ENCODE assay signal across 8 cellular contexts in the genomic region with DNA sequence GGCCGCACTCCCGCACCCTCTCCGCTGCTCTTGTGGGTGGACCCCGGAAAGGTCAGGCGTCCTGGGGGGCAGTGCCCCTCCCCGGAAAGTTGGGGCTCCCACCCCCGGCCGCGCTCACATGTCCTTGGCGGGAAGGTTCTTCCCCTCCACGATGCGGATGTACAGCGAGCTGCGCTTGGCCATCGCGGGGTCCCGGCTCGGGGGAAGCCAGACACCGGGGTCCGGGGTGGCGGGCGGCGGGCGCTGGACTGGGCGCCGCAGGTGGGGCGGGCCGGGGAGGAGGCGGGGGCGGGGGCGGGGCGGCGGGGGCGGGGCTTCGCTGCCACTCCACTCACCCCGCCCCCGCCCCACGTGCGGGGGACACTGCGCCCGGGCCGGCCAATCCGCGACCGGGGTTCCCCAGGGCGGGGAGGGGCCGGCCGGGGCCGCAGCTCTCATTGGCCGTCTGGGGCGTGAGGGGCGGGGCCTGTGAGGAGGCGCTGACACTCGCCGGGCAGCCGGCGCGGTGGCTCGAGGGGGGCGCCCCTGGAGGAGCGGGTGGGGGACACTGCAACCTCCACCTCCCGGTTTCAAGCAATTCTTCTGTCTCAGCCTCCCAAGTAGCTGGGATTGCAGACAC. TPM values are rescaled to one million over a fixed set of nuclear protein-coding genes. Genes with fewer than 3 reads are reported as not detected.
A peak's percentile ranks its signal among the peaks of the same experiment; 100 is the strongest.
DNase-seq lines count a peak whose midpoint lies in the region; ATAC-seq, FAIRE-seq and TF ChIP-seq lines count a peak whose summit lies in the region.
"Not testable (repeated sequence)": the region's sequence is repeated elsewhere in the genome, so short reads cannot be mapped to it uniquely, and the experiment has no call there.

A gene (minus strand): TSS at position 250 of the 619 bp plus-strand sequence. CDS start 67 bp downstream, at position 183.

- not testable (repeated sequence) for TF ChIP-seq POLR2A in NB4 (IDR thresholded peaks at IDR 0.05; ENCODE audit: extremely low read depth, insufficient read length); right lobe of liver (IDR thresholded peaks at IDR 0.05)

- FAIRE-seq in small intestine (lab: Jason Lieb, UNC), result not testable (repeated sequence)

- not testable (repeated sequence) for DNase-seq in AG10803 (ENCODE audit: low read depth)
- DNase-seq in NB4 (ENCODE audit: low read depth), result peak; percentile 36
- DNase-seq in activated CD8-positive, alpha-beta memory T cell treated with anti-CD3 and anti-CD28 coated beads, Interleukin-2, amount 50 U/mL, for 4 hours, result peak; percentile 49
- DNase-seq in effector memory CD4-positive, alpha-beta T cell, result peak in 2 of 3 donors; percentile 25 to 27
- peak; percentile 58 to 71 (median 67) for DNase-seq in right lobe of liver
- DNase-seq in small intestine, result peak; percentile 8

- intact Hi-C loops in right lobe of liver (cut with DNase I), result not testable (repeated sequence)

- H3K4me3 ChIP-seq in AG10803 (ENCODE audit: low read length), result peak within 1 kb of the TSS; percentile 50
- not testable (repeated sequence) for H3K4me3 ChIP-seq in NB4 (ENCODE audit: low read depth, low read length); effector memory CD4-positive, alpha-beta T cell (ENCODE audit: insufficient read depth, low read depth, low read length, poor library complexity, severe bottlenecking)
- H3K4me3 ChIP-seq in right lobe of liver, result peak within 1 kb of the TSS in 2 of 3 donors; percentile 38 to 45
- H3K4me3 ChIP-seq in small intestine (ENCODE audit: low read depth in 1 of 2, low read length in 2 of 2), result peak within 1 kb of the TSS in 1 of 2 donors; percentile 49

- 0% methylated on average over 3 of the region's 62 CpGs for WGBS in right lobe of liver (ENCODE audit: insufficient coverage, low coverage, low lambda C conversion rate, missing lambda C conversion rate)
- WGBS in small intestine, 3 donors, result 0 to 2% (median 0%) methylated on average over 10 to 18 of the region's 62 CpGs

- H3K27me3 ChIP-seq in effector memory CD4-positive, alpha-beta T cell (replicated peaks; ENCODE audit: control insufficient read depth, insufficient read depth, low read length, poor library complexity, severe bottlenecking); right lobe of liver; small intestine (ENCODE audit: control insufficient read depth in 2 of 2, insufficient read depth in 2 of 2, low read length in 2 of 2): not testable (repeated sequence)

- not testable (repeated sequence) for H3K4me1 ChIP-seq in effector memory CD4-positive, alpha-beta T cell (ENCODE audit: control insufficient read depth, insufficient read depth, low read length, poor library complexity, severe bottlenecking); right lobe of liver; small intestine (ENCODE audit: control insufficient read depth in 2 of 2, insufficient read depth in 1 of 2, low read depth in 1 of 2, low read length in 1 of 2)

- not testable (repeated sequence) for TF ChIP-seq CTCF in AG10803 (conservative IDR thresholded peaks at IDR 0.05; ENCODE audit: low read length); NB4 (IDR thresholded peaks at IDR 0.05; ENCODE audit: low read depth, low read length); right lobe of liver (IDR thresholded peaks at IDR 0.05)

- ATAC-seq in GM19043 (IDR thresholded peaks at IDR 0.05; ENCODE audit: low read depth, unreplicated experiment), result peak; percentile 56
- ATAC-seq in HG02885 (IDR thresholded peaks at IDR 0.05; ENCODE audit: poor library complexity, unreplicated experiment), result peak; percentile 83
- peak; percentile 93 to 96 (median 96) for ATAC-seq in right lobe of liver

- not testable (repeated sequence) for H3K27ac ChIP-seq in effector memory CD4-positive, alpha-beta T cell (ENCODE audit: insufficient read depth, low read length, poor library complexity, severe bottlenecking); right lobe of liver; small intestine (ENCODE audit: low read depth in 1 of 2, low read length in 1 of 2)

- not testable (repeated sequence) for H3K9me3 ChIP-seq in effector memory CD4-positive, alpha-beta T cell (ENCODE audit: control insufficient read depth, low read length); right lobe of liver; small intestine (ENCODE audit: control insufficient read depth, low read depth)

- not testable (repeated sequence) for H3K36me3 ChIP-seq in effector memory CD4-positive, alpha-beta T cell (ENCODE audit: control insufficient read depth, insufficient read depth, low read length); right lobe of liver; small intestine (ENCODE audit: control insufficient read depth in 2 of 2, insufficient read depth in 2 of 2, low read length in 2 of 2)

RNA-seq across cellular contexts. Expression of the gene that starts here (rescaled TPM):
- total RNA-seq in right lobe of liver, result 10 to 100 TPM in 1 of 6 experiments, 1 to 10 TPM in 5; 1.9 to 10.5 (median 7.2) TPM
- polyA plus RNA-seq in small intestine, result 10 to 100 TPM; 25.3 to 31.1 (median 29.0) TPM
